Comparison of ENCODE assay signal across 18 cellular contexts in genomic region chr2:238066218-238066617, GRCh38. TPM values are rescaled to one million over a fixed set of nuclear protein-coding genes. Genes with fewer than 3 reads are reported as not detected.
"Had no signal": no experiment of that assay in that cellular context is flagged by ENCODE, and none has a peak within 500 bp of the region (broad histone marks: within the 10 kb centered on the region; RNA-seq: fewer than 3 reads in every experiment).

No MANE protein-coding gene starts in this region.

- H3K27ac Mint-ChIP-seq: brain, memory B cell, progenitor cell of endocrine pancreas had no signal

- DNase-seq: activated CD4-positive, CD25-positive, alpha-beta regulatory T cell; activated CD8-positive, alpha-beta memory T cell treated with anti-CD3 and anti-CD28 coated beads, Interleukin-2, amount 50 U/mL, for 4 hours; anterior cingulate cortex; caudate nucleus; effector memory CD8-positive, alpha-beta T cell; mucosa of descending colon; naive B cell; stimulated activated CD4-positive, alpha-beta T cell treated with anti-CD3 and anti-CD28 coated beads, Interleukin-12 subunit alpha, Interleukin-12 subunit beta, amount 100 ng/mL, for 4 hours; T-helper 9 cell; transverse colon had no signal

- H3K9me3 ChIP-seq: mucosa of descending colon, SJSA1, suprapubic skin, transverse colon, vagina had no signal

- ATAC-seq: effector memory CD8-positive, alpha-beta T cell; mucosa of descending colon had no signal

- H3K27me3 ChIP-seq: SJSA1, suprapubic skin, transverse colon, vagina had no signal

- H3K27ac ChIP-seq: SJSA1, suprapubic skin, transverse colon, vagina had no signal

- H3K9me3 Mint-ChIP-seq: brain; effector memory CD8-positive, alpha-beta T cell; memory B cell; naive B cell; neural crest cell had no signal

- H3K27me3 Mint-ChIP-seq: effector memory CD8-positive, alpha-beta T cell; memory B cell; naive B cell; progenitor cell of endocrine pancreas had no signal

- H3K4me3 ChIP-seq: mucosa of descending colon, SJSA1, suprapubic skin, transverse colon, vagina had no signal

- H3K4me3 Mint-ChIP-seq: brain; effector memory CD8-positive, alpha-beta T cell; memory B cell; naive B cell; neural crest cell had no signal

RNA-seq across cellular contexts. Expression of gene ESPNL, which starts 33.9 kb away (rescaled TPM):
- total RNA-seq: dermis microvascular lymphatic vessel endothelial cell had no signal
